9 cellular contexts compared by ENCODE assay signal in the genomic region with DNA sequence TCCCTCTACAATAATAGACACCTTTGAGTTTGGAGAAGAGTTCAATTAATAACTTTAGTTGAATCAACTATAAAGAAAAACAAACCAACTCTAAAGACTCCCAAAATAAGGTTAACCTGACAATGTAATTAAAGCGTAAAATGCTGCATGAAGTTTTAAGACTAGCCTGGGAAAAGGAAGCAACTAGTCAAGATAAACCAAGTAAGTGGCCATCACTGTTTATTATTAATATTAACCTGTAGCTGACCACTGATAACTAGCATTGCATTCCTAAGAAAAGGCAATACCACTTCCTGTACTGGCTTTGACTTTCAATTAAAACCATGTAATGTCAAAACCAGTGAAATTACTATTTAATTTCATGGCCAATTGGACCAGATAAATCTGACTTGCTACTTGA. TPM values are rescaled to one million over a fixed set of nuclear protein-coding genes. Genes with fewer than 3 reads are reported as not detected.
DNase-seq lines count a peak whose midpoint lies in the region; TF ChIP-seq lines count a peak whose summit lies in the region.
"Had no signal": no experiment of that assay in that cellular context is flagged by ENCODE, and none has a peak within 500 bp of the region (broad histone marks: within the 10 kb centered on the region; RNA-seq: fewer than 3 reads in every experiment).

No MANE protein-coding gene starts in this region.

- H2AFZ ChIP-seq in neural progenitor cell (replicated peaks): no peak overlapping the region

- DNase-seq in CD14-positive monocyte (ENCODE audit: low spot score) (no peak), NT2/D1 (ENCODE audit: low read depth, low spot score) (no peak), endodermal cell (no peak), neural progenitor cell (ENCODE audit: low spot score) (no peak), NOMO-1 treated with DMSO at 0.1 percent for 48 hours (lab: John Stamatoyannopoulos, UW; ENCODE audit: unreplicated experiment) (no peak), retina (no peak), middle frontal gyrus (ENCODE audit: extremely low spot score, low spot score) (no peak), head of caudate nucleus (no peak)
- DNase-seq: NCI-H2081 treated with DMSO at 0.1 percent for 48 hours had no signal

- WGBS in endodermal cell (ENCODE audit: insufficient coverage in 1 of 2, insufficient read length in 1 of 2), 2 experiments: 0 to 17% methylated on average over 1 of the region's 1 CpG

- H3K9ac ChIP-seq in NT2/D1 (ENCODE audit: insufficient read length, low read depth) (peak overlapping the region; percentile 100), endodermal cell (ENCODE audit: extremely low read depth, low read length, poor library complexity, severe bottlenecking) (peak overlapping the region; percentile 95), neural progenitor cell (peak overlapping the region; percentile 33)

- H3K27me3 Mint-ChIP-seq in CD14-positive monocyte (ENCODE audit: low read depth in 3 of 3) (no peaks in the 10 kb centered on the region), endodermal cell (ENCODE audit: insufficient read depth) (no peaks in the 10 kb centered on the region), neural progenitor cell (ENCODE audit: insufficient read depth, low read depth) (peaks cover 2% of the 10 kb centered on the region)

- H3K4me1 Mint-ChIP-seq in CD14-positive monocyte (peaks cover 44% of the 10 kb centered on the region), endodermal cell (peaks cover 6% of the 10 kb centered on the region), neural progenitor cell (peaks cover 23% of the 10 kb centered on the region)

- H3K36me3 Mint-ChIP-seq in CD14-positive monocyte (peaks cover 25 to 40% of the 10 kb centered on the region in 2 donors), endodermal cell (ENCODE audit: low read depth) (peaks cover 41% of the 10 kb centered on the region), neural progenitor cell (peaks cover 13% of the 10 kb centered on the region)

- TF ChIP-seq CTCF in CD14-positive monocyte (IDR thresholded peaks at IDR 0.05) (no peak), endodermal cell (conservative IDR thresholded peaks at IDR 0.05) (no peak), neural progenitor cell (IDR thresholded peaks at IDR 0.05) (no peak)

- H3K27me3 ChIP-seq in NT2/D1 (ENCODE audit: insufficient read depth, insufficient read length): no peaks in the 10 kb centered on the region
- no peaks in the 10 kb centered on the region for H3K27me3 ChIP-seq in endodermal cell (ENCODE audit: control insufficient read depth, insufficient read depth, low read length, poor library complexity, severe bottlenecking)
- no peaks in the 10 kb centered on the region for H3K27me3 ChIP-seq in neural progenitor cell

- H3K27ac ChIP-seq in endodermal cell (ENCODE audit: low read depth, low read length) (no peak overlapping the region), neural progenitor cell (no peak overlapping the region)

- peaks cover 0 to 5% (median 0%) of the 10 kb centered on the region in 7 donors for H3K9me3 Mint-ChIP-seq in CD14-positive monocyte
- H3K9me3 Mint-ChIP-seq in endodermal cell: no peaks in the 10 kb centered on the region
- H3K9me3 Mint-ChIP-seq in neural progenitor cell: no peaks in the 10 kb centered on the region

- peak overlapping the region; percentile 98 for H3K4me3 ChIP-seq in NT2/D1 (ENCODE audit: insufficient read length, low read depth)
- peak overlapping the region; percentile 96 for H3K4me3 ChIP-seq in endodermal cell (ENCODE audit: low read length)
- peak overlapping the region; percentile 96 for H3K4me3 ChIP-seq in neural progenitor cell

- peaks cover 17% of the 10 kb centered on the region for H3F3A ChIP-seq in neural progenitor cell (ENCODE audit: low read depth)

- intact Hi-C loops in CD14-positive monocyte (cut with micrococcal nuclease): no loop called here
- intact Hi-C loops in head of caudate nucleus (cut with DNase I): no loop called here

- H3K27ac Mint-ChIP-seq in CD14-positive monocyte (peak overlapping the region in 6 of 7 donors; percentile 34 to 100 (median 78)), endodermal cell (peak overlapping the region; percentile 4), neural progenitor cell (no peak overlapping the region)

- peaks cover 79% of the 10 kb centered on the region for H3K79me2 ChIP-seq in neural progenitor cell (ENCODE audit: low read depth)

- H3K36me3 ChIP-seq in NT2/D1 (ENCODE audit: insufficient read depth, insufficient read length, low read length): peaks cover 71% of the 10 kb centered on the region
- H3K36me3 ChIP-seq in endodermal cell (ENCODE audit: control insufficient read depth, insufficient read depth, low read length): peaks cover 53% of the 10 kb centered on the region
- peaks cover 4% of the 10 kb centered on the region for H3K36me3 ChIP-seq in neural progenitor cell

- H3K9me3 ChIP-seq in NT2/D1 (ENCODE audit: insufficient read depth, low read length) (no peaks in the 10 kb centered on the region), endodermal cell (ENCODE audit: control insufficient read depth, low read length) (no peaks in the 10 kb centered on the region), neural progenitor cell (ENCODE audit: low read depth) (no peaks in the 10 kb centered on the region)

- H4K20me1 ChIP-seq in neural progenitor cell (ENCODE audit: low read depth): peaks cover 69% of the 10 kb centered on the region

- peak overlapping the region; percentile 97 to 99 for H3K4me3 Mint-ChIP-seq in CD14-positive monocyte
- peak overlapping the region; percentile 96 for H3K4me3 Mint-ChIP-seq in endodermal cell
- H3K4me3 Mint-ChIP-seq in neural progenitor cell: peak overlapping the region; percentile 99

- peak overlapping the region; percentile 93 for H3K4me2 ChIP-seq in neural progenitor cell

- H3K4me1 ChIP-seq in NT2/D1 (ENCODE audit: insufficient read depth, insufficient read length) (no peaks in the 10 kb centered on the region), endodermal cell (ENCODE audit: control insufficient read depth, insufficient read depth, low read length) (no peaks in the 10 kb centered on the region), neural progenitor cell (peaks cover 7% of the 10 kb centered on the region)

RNA-seq across cellular contexts. Expression of a gene that starts 3.0 kb away (rescaled TPM):
- polyA plus RNA-seq in CD14-positive monocyte: 10 to 100 TPM; 31.1 to 31.8 TPM
- total RNA-seq in endodermal cell: 10 to 100 TPM; 44.8 to 79.2 TPM
- polyA plus RNA-seq in endodermal cell (2013, experiment 1 of 2): 34.4 TPM
- polyA plus RNA-seq in endodermal cell (2013, experiment 2 of 2): 30.5 TPM
- 25.0 and 32.7 TPM in 2 replicates for total RNA-seq in neural progenitor cell (ENCODE audit: low replicate concordance)

RNA-seq across cellular contexts. Expression of a gene that starts 48.9 kb away (rescaled TPM):
- under 1 TPM in 1 of 2 donors, not detected in 1; 0.08 TPM for polyA plus RNA-seq in CD14-positive monocyte
- total RNA-seq in endodermal cell (10 to 100 TPM; 37.0 to 43.3 TPM), neural progenitor cell (ENCODE audit: low replicate concordance) (0.58 and 1.5 TPM in 2 replicates)
- polyA plus RNA-seq in endodermal cell (2013, experiment 1 of 2): 15.0 TPM
- polyA plus RNA-seq in endodermal cell (2013, experiment 2 of 2): 14.0 TPM

Comparison
In these comparisons a context has a peak if more than half of its experiments do, and no peak if none do; other contexts are left out.
1. H3K9ac ChIP-seq: peak in every context shown above with its lines; median percentile 100 in NT2/D1; 95 in endodermal cell; 33 in neural progenitor cell.
2. RNA of a gene that starts 48.9 kb away (total RNA-seq): 37.0 to 43.3 TPM in endodermal cell; 0.58 to 1.5 TPM in neural progenitor cell; every median in the first group is over 10 times any median in the second.
3. Peak in every context shown above with its lines, with median percentiles within 50 percentile points of each other: H3K4me3 Mint-ChIP-seq and H3K4me3 ChIP-seq.